Comparison of ENCODE assay signal across 8 cellular contexts in genomic region chr7:30163231-30163894, GRCh38. TPM values are rescaled to one million over a fixed set of nuclear protein-coding genes. Genes with fewer than 3 reads are reported as not detected.
DNase-seq lines count a peak whose midpoint lies in the region; ATAC-seq and TF ChIP-seq lines count a peak whose summit lies in the region.

No MANE protein-coding gene starts in this region.

- H3K27me3 ChIP-seq in layer of hippocampus (ENCODE audit: control insufficient read depth, insufficient read depth, low read length): no peaks in the 10 kb centered on the region

- no peaks in the 10 kb centered on the region for H3K9me3 Mint-ChIP-seq in type B pancreatic cell

- H3K4me1 Mint-ChIP-seq in type B pancreatic cell (ENCODE audit: unreplicated experiment): peaks cover 62% of the 10 kb centered on the region

- TF ChIP-seq CTCF in type B pancreatic cell (conservative IDR thresholded peaks at IDR 0.05): peak; percentile 10

- DNase-seq in COR-L47 (lab: John Stamatoyannopoulos, UW) (peak; percentile 26), NCI-H1436 treated with DMSO at 0.1 percent for 48 hours (lab: John Stamatoyannopoulos, UW) (peak; percentile 82), activated gamma-delta T cell (lab: John Stamatoyannopoulos, UW) (peak; percentile 18), type B pancreatic cell (ENCODE audit: extremely low spot score, unreplicated experiment) (no peak), cortex of kidney (lab: John Stamatoyannopoulos, UW) (no peak), DMS53 (lab: John Stamatoyannopoulos, UW) (no peak)

- peak; percentile 40 for ATAC-seq in GM21447 (IDR thresholded peaks at IDR 0.05; ENCODE audit: unreplicated experiment)

- peak overlapping the region; percentile 42 for H3K4me3 Mint-ChIP-seq in type B pancreatic cell

- no peaks in the 10 kb centered on the region for H3K27me3 Mint-ChIP-seq in type B pancreatic cell

- H3K27ac Mint-ChIP-seq in type B pancreatic cell: peak overlapping the region; percentile 77

- H3K36me3 Mint-ChIP-seq in type B pancreatic cell: no peaks in the 10 kb centered on the region

- peak overlapping the region; percentile 82 for H3K27ac ChIP-seq in layer of hippocampus (ENCODE audit: low read depth, low read length)

RNA-seq across cellular contexts. Expression of gene MTURN, which starts 28.6 kb away (rescaled TPM):
- 16.6 and 23.3 TPM in 2 replicates for total RNA-seq in type B pancreatic cell (ENCODE audit: low replicate concordance)

Comparison
In these comparisons a context has a peak if more than half of its experiments do, and no peak if none do; other contexts are left out.
1. DNase-seq: peak in COR-L47 (single experiment), NCI-H1436 treated with DMSO at 0.1 percent for 48 hours (single experiment) and activated gamma-delta T cell (single experiment); none in type B pancreatic cell (single experiment), cortex of kidney (single experiment) and DMS53 (single experiment).